Comparison of ENCODE assay signal across 12 cellular contexts in the genomic region with DNA sequence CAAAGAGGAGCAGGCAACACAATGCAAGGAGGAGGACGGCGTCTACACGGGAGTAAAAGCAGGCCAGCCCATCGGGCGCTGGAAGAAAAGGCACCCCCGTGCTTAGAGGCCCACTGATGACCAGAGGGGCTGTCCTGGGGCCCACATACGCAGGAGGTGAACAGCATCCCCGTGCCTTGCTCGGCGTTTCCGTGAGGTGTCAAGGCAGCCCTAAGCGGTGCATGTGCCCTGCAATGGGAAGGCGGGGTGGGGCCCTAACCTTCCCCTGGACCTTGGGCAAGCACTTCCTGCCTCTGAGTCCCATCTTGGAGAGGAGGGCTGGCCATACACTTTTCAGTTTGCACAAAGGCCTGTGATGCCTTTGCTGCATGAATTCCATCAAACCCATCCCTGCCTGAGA. TPM values are rescaled to one million over a fixed set of nuclear protein-coding genes. Genes with fewer than 3 reads are reported as not detected.
DNase-seq lines count a peak whose midpoint lies in the region; ATAC-seq and TF ChIP-seq lines count a peak whose summit lies in the region.
"Had no signal": no experiment of that assay in that cellular context is flagged by ENCODE, and none has a peak within 500 bp of the region (broad histone marks: within the 10 kb centered on the region; RNA-seq: fewer than 3 reads in every experiment).

No MANE protein-coding gene starts in this region.

- H3K4me3 ChIP-seq in BLaER1, result no peak overlapping the region; the same call in 1 of the 2 replicates
- no peak overlapping the region for H3K4me3 ChIP-seq in Loucy (ENCODE audit: low read length, poor library complexity, severe bottlenecking)
- H3K4me3 ChIP-seq in upper lobe of right lung, result no peak overlapping the region
- no peak overlapping the region for H3K4me3 ChIP-seq in neural progenitor cell
- H3K4me3 ChIP-seq: A549, GM12878, GM23248 had no signal

- no peaks in the 10 kb centered on the region for H3K79me2 ChIP-seq in Loucy (ENCODE audit: insufficient read depth, low read length)
- H3K79me2 ChIP-seq in neural progenitor cell (ENCODE audit: low read depth), result no peaks in the 10 kb centered on the region

- no peak for ATAC-seq in upper lobe of right lung
- ATAC-seq: A549, GM12878 had no signal

- H3K9me3 Mint-ChIP-seq in neural progenitor cell, result no peaks in the 10 kb centered on the region
- H3K9me3 Mint-ChIP-seq: CD4-positive, alpha-beta T cell had no signal

- no peak overlapping the region for H3K27ac Mint-ChIP-seq in neural progenitor cell
- H3K27ac Mint-ChIP-seq: CD4-positive, alpha-beta T cell had no signal

- intact Hi-C loops in upper lobe of right lung (cut with DNase I), result no loop called here

- peak; percentile 72 for DNase-seq in mesenteric fat pad (ENCODE audit: low spot score)
- DNase-seq in upper lobe of right lung, result peak; percentile 62
- DNase-seq in NCI-H524 (lab: John Stamatoyannopoulos, UW), result no peak
- DNase-seq in neural progenitor cell (ENCODE audit: low spot score), result no peak
- DNase-seq: CD4-positive, alpha-beta T cell; DMS79; GM23248 had no signal

- no peaks in the 10 kb centered on the region for H3K36me3 Mint-ChIP-seq in neural progenitor cell

- no peaks in the 10 kb centered on the region for H3K36me3 ChIP-seq in BLaER1
- no peaks in the 10 kb centered on the region for H3K36me3 ChIP-seq in Loucy (ENCODE audit: insufficient read depth, low read length)
- H3K36me3 ChIP-seq in upper lobe of right lung, result no peaks in the 10 kb centered on the region
- H3K36me3 ChIP-seq in neural progenitor cell, result no peaks in the 10 kb centered on the region

- H2AFZ ChIP-seq in Loucy (ENCODE audit: low read length) (peak overlapping the region; percentile 50; the same call in 1 of the 2 replicates), neural progenitor cell (replicated peaks) (no peak overlapping the region)
- H2AFZ ChIP-seq: GM23248 had no signal

- H3K9ac ChIP-seq in BLaER1 (peak overlapping the region; percentile 59; the same call in 1 of the 2 replicates), Loucy (ENCODE audit: low read depth, low read length, poor library complexity, severe bottlenecking) (no peak overlapping the region), neural progenitor cell (no peak overlapping the region)
- H3K9ac ChIP-seq: GM23248 had no signal

- peaks cover 10% of the 10 kb centered on the region for H3K27me3 Mint-ChIP-seq in neural progenitor cell (ENCODE audit: insufficient read depth, low read depth)

- H4K20me1 ChIP-seq in BLaER1, result no peaks in the 10 kb centered on the region
- H4K20me1 ChIP-seq in Loucy (ENCODE audit: insufficient read depth, low read length, poor library complexity, severe bottlenecking), result no peaks in the 10 kb centered on the region
- no peaks in the 10 kb centered on the region for H4K20me1 ChIP-seq in neural progenitor cell (ENCODE audit: low read depth)

- H3F3A ChIP-seq in Loucy (ENCODE audit: low read depth) (no peaks in the 10 kb centered on the region), neural progenitor cell (ENCODE audit: low read depth) (no peaks in the 10 kb centered on the region)

- H3K4me2 ChIP-seq in BLaER1 (peak overlapping the region; percentile 80), Loucy (ENCODE audit: low read depth, low read length, poor library complexity, severe bottlenecking) (peak overlapping the region; percentile 16), neural progenitor cell (no peak overlapping the region)
- H3K4me2 ChIP-seq: A549 had no signal

- H3K4me1 ChIP-seq in BLaER1 (peaks cover 70% of the 10 kb centered on the region), Loucy (ENCODE audit: insufficient read depth, low read length, poor library complexity, severe bottlenecking) (peaks cover 9% of the 10 kb centered on the region), upper lobe of right lung (peaks cover 11% of the 10 kb centered on the region), neural progenitor cell (no peaks in the 10 kb centered on the region)

- H3K4me1 Mint-ChIP-seq in neural progenitor cell, result no peaks in the 10 kb centered on the region

- no peaks in the 10 kb centered on the region for H3K9me3 ChIP-seq in BLaER1
- no peaks in the 10 kb centered on the region for H3K9me3 ChIP-seq in Loucy (ENCODE audit: insufficient read depth, low read depth, low read length)
- no peaks in the 10 kb centered on the region for H3K9me3 ChIP-seq in upper lobe of right lung
- H3K9me3 ChIP-seq in neural progenitor cell (ENCODE audit: low read depth), result no peaks in the 10 kb centered on the region
- H3K9me3 ChIP-seq: A549 had no signal

- no peaks in the 10 kb centered on the region for H3K9me2 ChIP-seq in Loucy (replicated peaks; ENCODE audit: low read depth, low read length)

- H3K4me3 Mint-ChIP-seq in neural progenitor cell, result no peak overlapping the region
- H3K4me3 Mint-ChIP-seq: CD4-positive, alpha-beta T cell had no signal

- H3K27ac ChIP-seq in BLaER1 (peak overlapping the region; percentile 84), upper lobe of right lung (no peak overlapping the region), neural progenitor cell (no peak overlapping the region)
- H3K27ac ChIP-seq: A549, GM23248, HL-60 had no signal

- no peaks in the 10 kb centered on the region for H3K27me3 ChIP-seq in BLaER1
- no peaks in the 10 kb centered on the region for H3K27me3 ChIP-seq in Loucy (ENCODE audit: insufficient read depth, low read length, poor library complexity, severe bottlenecking)
- H3K27me3 ChIP-seq in upper lobe of right lung, result peaks cover 8% of the 10 kb centered on the region
- H3K27me3 ChIP-seq in neural progenitor cell, result peaks cover 29% of the 10 kb centered on the region

- TF ChIP-seq CTCF in Loucy (conservative IDR thresholded peaks at IDR 0.05; ENCODE audit: low read length), result no peak
- no peak for TF ChIP-seq CTCF in upper lobe of right lung (IDR thresholded peaks at IDR 0.05)
- TF ChIP-seq CTCF in neural progenitor cell (IDR thresholded peaks at IDR 0.05), result no peak

RNA-seq across cellular contexts. Expression of a gene that starts 47.8 kb away (rescaled TPM):
- total RNA-seq in mesenteric fat pad (63.5 TPM), upper lobe of right lung (377 TPM), neural progenitor cell (ENCODE audit: low replicate concordance) (12.6 and 17.6 TPM in 2 replicates)

RNA-seq across cellular contexts. Expression of a gene that starts 54.1 kb away (rescaled TPM):
- total RNA-seq in mesenteric fat pad (27.3 TPM), upper lobe of right lung (33.9 TPM), neural progenitor cell (ENCODE audit: low replicate concordance) (33.6 and 34.6 TPM in 2 replicates)

Comparison
In these comparisons a context has a peak if more than half of its experiments do, and no peak if none do; other contexts are left out.
1. DNase-seq: peak in mesenteric fat pad (single experiment) and upper lobe of right lung (single experiment); none in NCI-H524 (0 of 2) and neural progenitor cell (single experiment).